In genomic region chr6:39061588-39061987, GRCh38 we compare ENCODE assay signal across 33 cellular contexts. TPM values are rescaled to one million over a fixed set of nuclear protein-coding genes. Genes with fewer than 3 reads are reported as not detected.
"Had no signal": no experiment of that assay in that cellular context is flagged by ENCODE, and none has a peak within 500 bp of the region (broad histone marks: within the 10 kb centered on the region; RNA-seq: fewer than 3 reads in every experiment).

No MANE protein-coding gene starts in this region.

- H3K27me3 ChIP-seq: testis had no signal

- H3K9me3 Mint-ChIP-seq: endodermal cell, immature natural killer cell, memory B cell, natural killer cell, type B pancreatic cell had no signal

- FAIRE-seq: colon had no signal

- H3K27ac ChIP-seq: epithelial cell of prostate, gastrocnemius medialis, neutrophil, psoas muscle, testis, tibial artery had no signal

- H3K4me3 Mint-ChIP-seq: endodermal cell, immature natural killer cell, memory B cell, natural killer cell, type B pancreatic cell had no signal

- H3K4me1 Mint-ChIP-seq: memory B cell had no signal

- H3K4me1 ChIP-seq: gastrocnemius medialis, psoas muscle, testis, tibial artery had no signal

- H3K36me3 ChIP-seq: gastrocnemius medialis, neutrophil, tibial artery had no signal

- H3K4me3 ChIP-seq: gastrocnemius medialis, lung, psoas muscle, smooth muscle cell, testis, tibial artery had no signal

- H3K9me3 ChIP-seq: gastrocnemius medialis, neutrophil, psoas muscle, testis, tibial artery had no signal

- H3K4me2 ChIP-seq: smooth muscle cell had no signal

- H3K27ac Mint-ChIP-seq: endodermal cell, immature natural killer cell, memory B cell, natural killer cell, type B pancreatic cell had no signal

- DNase-seq: effector CD8-positive, alpha-beta T cell; endodermal cell; foreskin fibroblast; gastrocnemius medialis; head of caudate nucleus; hippocampal formation; immature natural killer cell; islet precursor cell; kidney glomerular epithelial cell; left colon; natural killer cell; psoas muscle; stimulated activated CD4-positive, alpha-beta T cell treated with anti-CD3 and anti-CD28 coated beads, Interleukin-12 subunit alpha, Interleukin-12 subunit beta, amount 100 ng/mL, for 4 hours; stimulated activated CD4-positive, alpha-beta T cell treated with anti-CD3 and anti-CD28 coated beads, Interleukin-1b, Interleukin-23, amount 100 ng/mL, for 48 hours; stimulated activated CD4-positive, alpha-beta T cell treated with anti-CD3 and anti-CD28 coated beads, Interleukin-4, amount 100 ng/mL, for 1 hour; stimulated activated CD8-positive, alpha-beta memory T cell treated with anti-CD3 and anti-CD28 coated beads, Interleukin-4, amount 100 ng/mL, for 48 hours; stimulated activated naive CD4-positive, alpha-beta T cell; substantia nigra; testis; tibial artery had no signal

- ATAC-seq: esophagus mucosa, gastrocnemius medialis, natural killer cell, psoas muscle, sciatic nerve had no signal

RNA-seq across cellular contexts. Expression of gene GLP1R, which starts 13.0 kb away (rescaled TPM):
- total RNA-seq: gastrocnemius medialis, glomerular endothelial cell, left colon, liver, omental fat pad, psoas muscle, renal cortical epithelial cell, smooth muscle cell had no signal
- polyA plus RNA-seq: liver, psoas muscle, smooth muscle cell had no signal
